8 cellular contexts compared by ENCODE assay signal in genomic region chr3:32685604-32686185, GRCh38. TPM values are rescaled to one million over a fixed set of nuclear protein-coding genes. Genes with fewer than 3 reads are reported as not detected.
DNase-seq lines count a peak whose midpoint lies in the region; ATAC-seq, FAIRE-seq and TF ChIP-seq lines count a peak whose summit lies in the region.

No MANE protein-coding gene starts in this region.

- H3K79me2 ChIP-seq in endothelial cell of umbilical vein (ENCODE audit: control insufficient read depth, insufficient read depth, low read length): peaks cover 34% of the 10 kb centered on the region

- no peaks in the 10 kb centered on the region for H3K9me1 ChIP-seq in endothelial cell of umbilical vein (replicated peaks; ENCODE audit: control insufficient read depth, extremely low read depth, insufficient read depth, low read length)

- no peaks in the 10 kb centered on the region for H3K27me3 Mint-ChIP-seq in CD4-positive, alpha-beta memory T cell

- no peak for FAIRE-seq in endothelial cell of umbilical vein (lab: Jason Lieb, UNC)

- peaks cover 3% of the 10 kb centered on the region for H4K20me1 ChIP-seq in endothelial cell of umbilical vein (replicated peaks; ENCODE audit: control insufficient read depth, extremely low read depth, insufficient read depth, low read length)

- H3K4me2 ChIP-seq in endothelial cell of umbilical vein (ENCODE audit: insufficient read depth, low read length): peak overlapping the region; percentile 97

- intact Hi-C loops in CD4-positive, alpha-beta memory T cell (cut with micrococcal nuclease): loop anchor here (1.0 to 10.0 kb wide), 6 partner anchors 115 to 1153 kb away; partner anchors contain the start of genes CMTM6, CRTAP, DYNC1LI1 and STT3B
- intact Hi-C loops in endothelial cell of umbilical vein (cut with micrococcal nuclease): loop anchor here (1.0 to 2.0 kb wide), 2 partner anchors 95 to 115 kb away; partner anchors contain the start of gene DYNC1LI1

- CTCF ChIA-PET in CD4-positive, alpha-beta memory T cell (lab: Charles Lee; ENCODE audit: partially characterized antibody): interaction anchor here (1.1 kb wide), 2 partner anchors 20 to 116 kb away, joined by 3 to 5 read pairs; partner anchors contain the start of gene DYNC1LI1
- CTCF ChIA-PET in endothelial cell of umbilical vein (lab: Charles Lee): interaction anchor here (0.5 to 2.0 kb wide), 4 partner anchors 10 to 47 kb away, joined by 3 to 8 read pairs (median 4); no protein-coding TSS in a partner anchor

- no peak for TF ChIP-seq CTCF in Peyer's patch (IDR thresholded peaks at IDR 0.05)
- TF ChIP-seq CTCF in endothelial cell of umbilical vein (IDR thresholded peaks at IDR 0.05; ENCODE audit: extremely low read depth in 1 of 2, insufficient read depth in 1 of 2, low read depth in 1 of 2, low read length in 2 of 2): no peak

- peak overlapping the region; percentile 99 for H2AFZ ChIP-seq in endothelial cell of umbilical vein (ENCODE audit: low read depth, low read length)
- peak overlapping the region; percentile 91 for H2AFZ ChIP-seq in neuron (ENCODE audit: low read depth, low read length)

- H3K36me3 Mint-ChIP-seq in CD4-positive, alpha-beta memory T cell: peaks cover 6 to 12% of the 10 kb centered on the region in 2 donors

- H3K4me3 Mint-ChIP-seq in CD4-positive, alpha-beta memory T cell: peak overlapping the region; percentile 90 to 94 (median 93)

- ATAC-seq in GM21619 (IDR thresholded peaks at IDR 0.05; ENCODE audit: unreplicated experiment) (peak; percentile 4), HG02588 (IDR thresholded peaks at IDR 0.05; ENCODE audit: unreplicated experiment) (no peak)

- TSS peak; percentile 54 for BruUV-seq in endothelial cell of umbilical vein (replicated peaks; lab: Mats Ljungman, UMichigan)

- peak overlapping the region; percentile 90 for H3K9ac ChIP-seq in endothelial cell of umbilical vein (replicated peaks; ENCODE audit: extremely low read depth, insufficient read depth, low read length)

- DNase-seq in CD4-positive, alpha-beta memory T cell: no peak
- DNase-seq in Peyer's patch (peak in 1 of 3 donors; percentile 18), endothelial cell of umbilical vein (ENCODE audit: low read depth, low spot score) (no peak), NCI-H2029 treated with DMSO at 0.1 percent for 48 hours (lab: John Stamatoyannopoulos, UW) (no peak), 8988T (no peak)

- peaks cover 30% of the 10 kb centered on the region for H3K4me1 ChIP-seq in CD4-positive, alpha-beta memory T cell (ENCODE audit: insufficient read depth, low read length)
- H3K4me1 ChIP-seq in Peyer's patch (peaks cover 0 to 17% (median 0%) of the 10 kb centered on the region in 4 donors), endothelial cell of umbilical vein (ENCODE audit: control insufficient read depth, extremely low read depth, insufficient read depth, low read length) (peaks cover 19% of the 10 kb centered on the region), neuron (ENCODE audit: insufficient read depth, low read length) (peaks cover 20% of the 10 kb centered on the region)

- no peaks in the 10 kb centered on the region for H3K36me3 ChIP-seq in CD4-positive, alpha-beta memory T cell (ENCODE audit: insufficient read depth, low read length)
- H3K36me3 ChIP-seq in Peyer's patch (no peaks in the 10 kb centered on the region), endothelial cell of umbilical vein (ENCODE audit: control insufficient read depth in 2 of 2, extremely low read depth in 1 of 2, insufficient read depth in 2 of 2, low read length in 2 of 2) (peaks cover 0 to 3% of the 10 kb centered on the region in 2 experiments), neuron (ENCODE audit: insufficient read depth, low read length) (peaks cover 13% of the 10 kb centered on the region)

- TF ChIP-seq POLR2A in Peyer's patch (IDR thresholded peaks at IDR 0.05) (no peak), endothelial cell of umbilical vein (IDR thresholded peaks at IDR 0.05; ENCODE audit: low read depth, low read length) (no peak)

- H3K27ac ChIP-seq in CD4-positive, alpha-beta memory T cell (ENCODE audit: low read depth, low read length): peak overlapping the region; percentile 80
- H3K27ac ChIP-seq in Peyer's patch (peak overlapping the region; percentile 84 to 88 (median 86)), endothelial cell of umbilical vein (ENCODE audit: insufficient read depth, low read depth, low read length) (peak overlapping the region; percentile 84)

- H3K27me3 ChIP-seq in CD4-positive, alpha-beta memory T cell (ENCODE audit: insufficient read depth, low read length): no peaks in the 10 kb centered on the region
- H3K27me3 ChIP-seq in Peyer's patch (no peaks in the 10 kb centered on the region), endothelial cell of umbilical vein (ENCODE audit: control insufficient read depth in 2 of 2, insufficient read depth in 2 of 2, low read length in 2 of 2) (no peaks in the 10 kb centered on the region), neuron (ENCODE audit: insufficient read depth, low read length) (no peaks in the 10 kb centered on the region)

- peak overlapping the region; percentile 87 to 99 (median 97) for H3K27ac Mint-ChIP-seq in CD4-positive, alpha-beta memory T cell

- POLR2A ChIA-PET in CD4-positive, alpha-beta memory T cell (lab: Charles Lee; ENCODE audit: partially characterized antibody): interaction anchor here (0.6 to 1.7 kb wide), 9 partner anchors 12 to 1153 kb away, joined by 3 to 14 read pairs (median 3); partner anchors contain the start of genes CRTAP, DYNC1LI1 and STT3B
- POLR2A ChIA-PET in endothelial cell of umbilical vein (lab: Charles Lee): interaction anchor here (0.8 kb wide), 1 partner anchor 183 kb away, joined by 3 read pairs; the partner anchor contains the start of gene CMTM6

- H3K9me3 Mint-ChIP-seq in CD4-positive, alpha-beta memory T cell: no peaks in the 10 kb centered on the region

- peak overlapping the region; percentile 50 to 95 for H3K4me3 ChIP-seq in CD4-positive, alpha-beta memory T cell (ENCODE audit: low read length in 2 of 2)
- H3K4me3 ChIP-seq in Peyer's patch (peak overlapping the region; percentile 80 to 86 (median 84)), endothelial cell of umbilical vein (replicated peaks in 1 of 3; ENCODE audit: insufficient read depth in 1 of 3, low read depth in 1 of 3, low read length in 3 of 3) (peak overlapping the region; percentile 63 to 89 (median 87)), neuron (ENCODE audit: low read length) (peak overlapping the region; percentile 97)

- no peaks in the 10 kb centered on the region for H3K9me3 ChIP-seq in CD4-positive, alpha-beta memory T cell (ENCODE audit: control insufficient read depth in 1 of 2, low read length in 2 of 2)
- H3K9me3 ChIP-seq in Peyer's patch: no peaks in the 10 kb centered on the region
- H3K9me3 ChIP-seq in endothelial cell of umbilical vein (replicated peaks; ENCODE audit: control insufficient read depth, insufficient read depth, low read length): no peaks in the 10 kb centered on the region
- H3K9me3 ChIP-seq in neuron (ENCODE audit: low read length): peaks cover 2% of the 10 kb centered on the region

- peaks cover 29 to 47% (median 39%) of the 10 kb centered on the region in 4 donors for H3K4me1 Mint-ChIP-seq in CD4-positive, alpha-beta memory T cell

- dilution Hi-C loops in endothelial cell of umbilical vein (cut with MboI; ENCODE audit: extremely low pct_ligation_motif_present, low sequenced_read_pairs): no loop called here

TF ChIP-seq in endothelial cell of umbilical vein, 7 proteins besides CTCF, POLR2A, EP300 and RAD21:
- no peak for TF ChIP-seq MYC (IDR thresholded peaks at IDR 0.05; ENCODE audit: low read depth, low read length)
- TF ChIP-seq, protein P1, sequence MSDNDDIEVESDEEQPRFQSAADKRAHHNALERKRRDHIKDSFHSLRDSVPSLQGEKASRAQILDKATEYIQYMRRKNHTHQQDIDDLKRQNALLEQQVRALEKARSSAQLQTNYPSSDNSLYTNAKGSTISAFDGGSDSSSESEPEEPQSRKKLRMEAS (IDR thresholded peaks at IDR 0.05; ENCODE audit: insufficient read depth, insufficient read length): no peak
- no peak for TF ChIP-seq EZH2 (IDR thresholded peaks at IDR 0.05; ENCODE audit: borderline replicate concordance, low read depth, low read length, severe bottlenecking)
- TF ChIP-seq GATA2 (IDR thresholded peaks at IDR 0.05; ENCODE audit: insufficient read depth, insufficient read length, low read depth, low read length): no peak
- no peak for TF ChIP-seq POLR2AphosphoS5 (IDR thresholded peaks at IDR 0.05; ENCODE audit: insufficient read depth, low read depth, low read length)
- no peak for TF ChIP-seq FOS (IDR thresholded peaks at IDR 0.05; ENCODE audit: borderline replicate concordance, insufficient read depth, low read length)
- TF ChIP-seq JUN (IDR thresholded peaks at IDR 0.05; ENCODE audit: borderline replicate concordance, insufficient read depth, insufficient read length, low read depth): no peak

RNA-seq across cellular contexts. Expression of gene CNOT10, which starts 0.7 kb away (rescaled TPM):
- 10 to 100 TPM; 46.5 to 47.6 TPM for total RNA-seq in CD4-positive, alpha-beta memory T cell
- 10 to 100 TPM; 33.6 to 45.5 TPM for polyA plus RNA-seq in CD4-positive, alpha-beta memory T cell
- 10 to 100 TPM; 22.8 to 46.3 (median 31.5) TPM for total RNA-seq in Peyer's patch
- total RNA-seq in endothelial cell of umbilical vein: 28.6 and 34.2 TPM in 2 replicates
- 18.3 and 23.6 TPM in 2 replicates for polyA plus RNA-seq in endothelial cell of umbilical vein
- polyA plus RNA-seq in endothelial cell of umbilical vein (2011; cell fraction: cytosol; rRNA removed): 26.1 and 29.3 TPM in 2 replicates
- polyA plus RNA-seq in endothelial cell of umbilical vein (2011; cell fraction: nucleus; rRNA removed): 33.0 and 37.7 TPM in 2 replicates
- polyA plus RNA-seq in endothelial cell of umbilical vein (2012): 13.7 and 15.1 TPM in 2 replicates
- polyA minus RNA-seq in endothelial cell of umbilical vein: 12.9 and 15.3 TPM in 2 replicates
- polyA minus RNA-seq in endothelial cell of umbilical vein (2011; cell fraction: cytosol; rRNA and poly(A)+ RNA removed): 32.3 TPM
- 18.4 and 21.3 TPM in 2 replicates for polyA minus RNA-seq in endothelial cell of umbilical vein (2011; cell fraction: nucleus; rRNA and poly(A)+ RNA removed)
